Comparison of ENCODE assay signal across 19 cellular contexts in the genomic region with DNA sequence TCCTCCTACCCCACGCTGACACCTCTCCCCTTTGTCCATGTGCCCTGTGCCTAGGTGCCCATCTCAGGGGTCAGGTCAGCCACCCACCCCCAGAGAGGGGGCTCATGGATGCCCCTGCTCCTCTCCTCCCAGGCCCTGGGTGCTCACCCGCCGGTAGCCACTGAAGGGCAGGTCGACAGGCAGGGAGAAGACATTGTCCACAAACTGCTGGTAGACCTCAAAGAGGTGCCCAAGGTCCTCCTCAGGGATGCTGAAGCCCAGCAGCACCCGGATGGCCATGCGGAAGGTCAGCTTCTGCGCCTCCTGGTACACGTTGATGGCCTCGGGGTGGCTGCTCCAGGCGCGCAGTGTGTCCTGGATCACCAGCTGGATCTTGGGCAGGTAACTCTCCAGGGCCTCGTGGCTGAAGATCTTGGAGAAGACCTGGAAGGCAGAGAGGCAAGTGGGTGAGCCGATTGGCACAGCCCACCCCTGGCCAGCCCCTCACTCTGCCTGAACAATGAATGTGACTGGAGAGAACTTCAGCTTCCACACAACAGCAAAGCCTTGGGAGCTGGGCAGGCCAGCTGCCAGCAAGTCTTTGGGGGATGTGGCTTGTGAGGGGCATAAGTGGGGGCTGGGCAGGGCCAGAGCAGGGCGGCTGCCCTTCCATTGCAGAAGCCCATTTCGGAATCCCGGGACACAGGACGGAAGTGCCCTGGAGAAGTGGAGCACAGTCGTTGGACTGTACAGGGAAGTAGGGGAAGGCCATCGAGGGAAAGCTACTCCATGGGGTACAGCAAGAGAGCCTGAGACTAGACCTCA. TPM values are rescaled to one million over a fixed set of nuclear protein-coding genes. Genes with fewer than 3 reads are reported as not detected.
"Had no signal": no experiment of that assay in that cellular context is flagged by ENCODE, and none has a peak within 500 bp of the region (broad histone marks: within the 10 kb centered on the region; RNA-seq: fewer than 3 reads in every experiment).

No MANE protein-coding gene starts in this region.

- H3K27ac Mint-ChIP-seq: activated naive CD8-positive, alpha-beta T cell treated with anti-CD3 and anti-CD28 coated beads for 36 hours; nephron; stimulated activated naive CD8-positive, alpha-beta T cell treated with anti-CD3 and anti-CD28 coated beads, Interleukin-15, amount 100 ng/mL, for 72 hours had no signal

- H3K9me3 ChIP-seq: heart left ventricle had no signal

- H3K36me3 ChIP-seq: cardiac muscle cell, heart left ventricle had no signal

- DNase-seq: activated CD8-positive, alpha-beta memory T cell treated with anti-CD3 and anti-CD28 coated beads for 24 hours; activated CD8-positive, alpha-beta memory T cell treated with anti-CD3 and anti-CD28 coated beads, Interleukin-2, amount 50 U/mL, for 48 hours; activated gamma-delta T cell treated with Interleukin-2 at 50 U/mL for 16 hours; activated naive CD8-positive, alpha-beta T cell treated with anti-CD3 and anti-CD28 coated beads for 36 hours; activated T-cell treated with anti-CD3 and anti-CD28 coated beads, Interleukin-2, amount 50 U/mL, for 48 hours; amniotic stem cell; kidney glomerular epithelial cell; mesendoderm; retina; stimulated activated CD4-positive, alpha-beta T cell treated with anti-CD3 and anti-CD28 coated beads, Interleukin-15, amount 100 ng/mL, for 24 hours; stimulated activated CD4-positive, alpha-beta T cell treated with anti-CD3 and anti-CD28 coated beads, Interleukin-4, amount 100 ng/mL, for 1 hour; stimulated activated naive CD8-positive, alpha-beta T cell treated with anti-CD3 and anti-CD28 coated beads, Interleukin-15, amount 100 ng/mL, for 72 hours; T1000; trophoblast cell had no signal

- H3K27ac ChIP-seq: cardiac muscle cell, heart left ventricle, skin epidermis had no signal

- H3K4me3 ChIP-seq: cardiac muscle cell, heart left ventricle, skin epidermis had no signal

- H3K4me3 Mint-ChIP-seq: activated naive CD8-positive, alpha-beta T cell treated with anti-CD3 and anti-CD28 coated beads for 36 hours; nephron; stimulated activated naive CD8-positive, alpha-beta T cell treated with anti-CD3 and anti-CD28 coated beads, Interleukin-15, amount 100 ng/mL, for 72 hours had no signal

- ATAC-seq: heart left ventricle; stimulated activated naive CD8-positive, alpha-beta T cell treated with anti-CD3 and anti-CD28 coated beads, Interleukin-15, amount 100 ng/mL, for 72 hours had no signal

- H3K9me3 Mint-ChIP-seq: activated naive CD8-positive, alpha-beta T cell treated with anti-CD3 and anti-CD28 coated beads for 36 hours; nephron; stimulated activated naive CD8-positive, alpha-beta T cell treated with anti-CD3 and anti-CD28 coated beads, Interleukin-15, amount 100 ng/mL, for 72 hours had no signal

- H3K36me3 Mint-ChIP-seq: activated naive CD8-positive, alpha-beta T cell treated with anti-CD3 and anti-CD28 coated beads for 36 hours had no signal

RNA-seq across cellular contexts. Expression of gene CYP26B1, which starts 12.5 kb away (rescaled TPM):
- total RNA-seq: activated naive CD8-positive, alpha-beta T cell treated with anti-CD3 and anti-CD28 coated beads for 36 hours; T-helper 1 cell treated with Interleukin-12 subunit alpha and Interleukin-12 subunit beta and Interleukin-4 antibody, amounts not matched to agents 30 ng/mL and 1 ng/mL, for 36 hours had no signal
